18 cellular contexts compared by ENCODE assay signal in the genomic region with DNA sequence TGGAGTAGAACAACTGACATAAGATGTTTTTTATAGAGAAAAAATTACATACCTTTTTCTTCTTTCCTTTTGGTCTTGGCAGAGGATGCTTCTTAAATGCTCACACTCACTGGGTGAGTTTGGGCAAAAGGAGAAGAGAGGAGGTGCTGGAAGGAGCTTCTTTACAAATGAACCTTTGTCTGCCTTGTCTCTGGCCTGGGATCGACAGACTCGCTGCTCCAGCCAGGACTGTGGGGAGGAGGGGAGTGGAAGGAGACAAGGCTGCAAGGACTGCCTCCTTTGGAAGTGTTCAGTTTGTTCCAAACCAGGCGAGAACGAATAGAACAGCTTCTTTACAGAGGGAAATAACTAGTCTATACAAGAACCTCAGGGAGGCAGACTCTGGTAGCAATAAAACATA. TPM values are rescaled to one million over a fixed set of nuclear protein-coding genes. Genes with fewer than 3 reads are reported as not detected.
DNase-seq lines count a peak whose midpoint lies in the region; ATAC-seq and TF ChIP-seq lines count a peak whose summit lies in the region.
"Had no signal": no experiment of that assay in that cellular context is flagged by ENCODE, and none has a peak within 500 bp of the region (broad histone marks: within the 10 kb centered on the region; RNA-seq: fewer than 3 reads in every experiment).

SCRG1 (minus strand) TSS at position 101 of the 400 bp plus-strand sequence. CDS start 7,702 bp downstream, outside the sequence.

- peak; percentile 24 for ATAC-seq in left lung
- ATAC-seq: stimulated activated effector memory CD8-positive, alpha-beta T cell treated with anti-CD3 and anti-CD28 coated beads, Interleukin-12 subunit alpha, Interleukin-12 subunit beta, amount 100 ng/mL, for 72 hours had no signal

- H3K9me3 ChIP-seq in SK-N-MC (ENCODE audit: low read depth, low read length) = no peaks in the 10 kb centered on the region
- no peaks in the 10 kb centered on the region for H3K9me3 ChIP-seq in esophagus muscularis mucosa
- no peaks in the 10 kb centered on the region for H3K9me3 ChIP-seq in left lung
- H3K9me3 ChIP-seq: SJCRH30 had no signal

- no peak within 1 kb of the TSS for H3K9ac ChIP-seq in SK-N-MC (ENCODE audit: insufficient read length)

- H3K27me3 ChIP-seq in esophagus muscularis mucosa = no peaks in the 10 kb centered on the region
- no peaks in the 10 kb centered on the region for H3K27me3 ChIP-seq in left lung
- H3K27me3 ChIP-seq: SJCRH30 had no signal

- H3K27ac ChIP-seq in SK-N-MC (peak within 1 kb of the TSS; percentile 28; the same call in 1 of the 2 replicates), esophagus muscularis mucosa (replicated peaks in 1 of 4) (peak within 1 kb of the TSS; percentile 17 to 60 (median 50)), left lung (no peak within 1 kb of the TSS)
- H3K27ac ChIP-seq: SJCRH30, VCaP had no signal

- TF ChIP-seq CTCF in esophagus muscularis mucosa (IDR thresholded peaks at IDR 0.05) (no peak), left lung (IDR thresholded peaks at IDR 0.05) (no peak)

- peaks cover 0 to 29% (median 25%) of the 10 kb centered on the region in 4 donors for H3K4me1 ChIP-seq in esophagus muscularis mucosa
- no peaks in the 10 kb centered on the region for H3K4me1 ChIP-seq in left lung
- H3K4me1 ChIP-seq: SJCRH30 had no signal

- no peak within 1 kb of the TSS for H3K4me3 Mint-ChIP-seq in immature natural killer cell
- H3K4me3 Mint-ChIP-seq: activated naive CD4-positive, alpha-beta T cell treated with anti-CD3 and anti-CD28 coated beads, Interleukin-2, amount 50 U/mL, for 24 hours; stimulated activated effector memory CD8-positive, alpha-beta T cell treated with anti-CD3 and anti-CD28 coated beads, Interleukin-12 subunit alpha, Interleukin-12 subunit beta, amount 100 ng/mL, for 72 hours had no signal

- H3K36me3 ChIP-seq in SK-N-MC (ENCODE audit: insufficient read depth, low read length) (no peaks in the 10 kb centered on the region; the same call in 1 of the 2 replicates), esophagus muscularis mucosa (peaks cover 0 to 11% (median 1%) of the 10 kb centered on the region in 4 donors), left lung (peaks cover 0 to 3% of the 10 kb centered on the region in 2 donors)
- H3K36me3 ChIP-seq: SJCRH30 had no signal

- WGBS in esophagus muscularis mucosa = 46% methylated on average over 4 of the region's 4 CpGs

- intact Hi-C loops in esophagus muscularis mucosa (cut with DNase I) = no loop called here
- intact Hi-C loops in left lung (cut with DNase I) = no loop called here

- TF ChIP-seq EP300 in esophagus muscularis mucosa (IDR thresholded peaks at IDR 0.05) = no peak

- H3K4me1 Mint-ChIP-seq in immature natural killer cell = no peaks in the 10 kb centered on the region
- H3K4me1 Mint-ChIP-seq: activated naive CD4-positive, alpha-beta T cell treated with anti-CD3 and anti-CD28 coated beads, Interleukin-2, amount 50 U/mL, for 24 hours; stimulated activated effector memory CD8-positive, alpha-beta T cell treated with anti-CD3 and anti-CD28 coated beads, Interleukin-12 subunit alpha, Interleukin-12 subunit beta, amount 100 ng/mL, for 72 hours had no signal

- H3K27ac Mint-ChIP-seq in immature natural killer cell = no peak within 1 kb of the TSS
- H3K27ac Mint-ChIP-seq: activated naive CD4-positive, alpha-beta T cell treated with anti-CD3 and anti-CD28 coated beads, Interleukin-2, amount 50 U/mL, for 24 hours; stimulated activated effector memory CD8-positive, alpha-beta T cell treated with anti-CD3 and anti-CD28 coated beads, Interleukin-12 subunit alpha, Interleukin-12 subunit beta, amount 100 ng/mL, for 72 hours had no signal

- H3K4me3 ChIP-seq in SK-N-MC (no peak within 1 kb of the TSS; the same call in 1 of the 2 replicates), esophagus muscularis mucosa (peak within 1 kb of the TSS in 2 of 4 donors; percentile 11 to 13), left lung (no peak within 1 kb of the TSS), skeletal muscle cell (ENCODE audit: low read depth, low read length) (peak within 1 kb of the TSS; percentile 18)
- H3K4me3 ChIP-seq: SJCRH30 had no signal

- no peaks in the 10 kb centered on the region for H3K27me3 Mint-ChIP-seq in immature natural killer cell (ENCODE audit: low read depth in 3 of 3)

- TF ChIP-seq POLR2A in esophagus muscularis mucosa (IDR thresholded peaks at IDR 0.05; ENCODE audit: low read depth) = no peak
- TF ChIP-seq POLR2A in erythroblast (IDR thresholded peaks at IDR 0.05; ENCODE audit: low read length) = no peak

- DNase-seq in SK-N-MC (ENCODE audit: low read depth, low spot score) (no peak), esophagus muscularis mucosa (ENCODE audit: extremely low spot score) (no peak), left lung (no peak), skeletal muscle cell (ENCODE audit: low read depth) (no peak), erythroblast (lab: John Stamatoyannopoulos, UW) (no peak), immature natural killer cell (no peak), NCI-H2196 treated with DMSO at 0.1 percent for 48 hours (lab: John Stamatoyannopoulos, UW; ENCODE audit: unreplicated experiment) (no peak), GOT3 (lab: John Stamatoyannopoulos, UW) (no peak)
- DNase-seq: effector CD4-positive, alpha-beta T cell; EL; NCI-H2029 treated with DMSO at 0.1 percent for 48 hours; SJCRH30; stimulated activated CD4-positive, alpha-beta T cell treated with anti-CD3 and anti-CD28 coated beads, Interleukin-2, amount 100 ng/mL, for 48 hours had no signal

- peaks cover 0 to 3% (median 0%) of the 10 kb centered on the region in 3 donors for H3K36me3 Mint-ChIP-seq in immature natural killer cell
- H3K36me3 Mint-ChIP-seq: stimulated activated effector memory CD8-positive, alpha-beta T cell treated with anti-CD3 and anti-CD28 coated beads, Interleukin-12 subunit alpha, Interleukin-12 subunit beta, amount 100 ng/mL, for 72 hours had no signal

- no peaks in the 10 kb centered on the region for H3K9me3 Mint-ChIP-seq in immature natural killer cell
- H3K9me3 Mint-ChIP-seq: activated naive CD4-positive, alpha-beta T cell treated with anti-CD3 and anti-CD28 coated beads, Interleukin-2, amount 50 U/mL, for 24 hours; stimulated activated effector memory CD8-positive, alpha-beta T cell treated with anti-CD3 and anti-CD28 coated beads, Interleukin-12 subunit alpha, Interleukin-12 subunit beta, amount 100 ng/mL, for 72 hours had no signal

RNA-seq across cellular contexts. Expression of gene SCRG1, which starts in this region (rescaled TPM):
- total RNA-seq in esophagus muscularis mucosa = 1 to 10 TPM; 2.3 to 3.0 (median 2.7) TPM
- total RNA-seq in left lung = under 1 TPM; 0.79 to 0.85 TPM
- polyA plus RNA-seq in immature natural killer cell = under 1 TPM in 1 of 3 donors, not detected in 2; 0.04 TPM
- total RNA-seq: lung microvascular endothelial cell, pulmonary artery endothelial cell, SJCRH30 had no signal

Comparison
In these comparisons a context has a peak if more than half of its experiments do, and no peak if none do; other contexts are left out.
1. Peak in ATAC-seq in left lung; RNA of the gene not detected or under 1 TPM.
2. H3K27ac ChIP-seq: peak in SK-N-MC (single experiment) and esophagus muscularis mucosa (4 of 4); none in left lung (0 of 2).